Comparison of ENCODE assay signal across 1 cellular context in genomic region chr16:87487361-87487924, GRCh38.
TF ChIP-seq lines count a peak whose summit lies in the region.

No MANE protein-coding gene starts in this region.

TF ChIP-seq in WTC11, 78 proteins besides CTCF, POLR2A, EP300 and RAD21 (continued from another document):
- peak; percentile 38 for TF ChIP-seq USF2 (CRISPR knock-in tag; IDR thresholded peaks at IDR 0.05)
- peak; percentile 72 for TF ChIP-seq GABPB1 (CRISPR knock-in tag; IDR thresholded peaks at IDR 0.05)
